ENCODE assay signal across 14 cellular contexts in the genomic region with DNA sequence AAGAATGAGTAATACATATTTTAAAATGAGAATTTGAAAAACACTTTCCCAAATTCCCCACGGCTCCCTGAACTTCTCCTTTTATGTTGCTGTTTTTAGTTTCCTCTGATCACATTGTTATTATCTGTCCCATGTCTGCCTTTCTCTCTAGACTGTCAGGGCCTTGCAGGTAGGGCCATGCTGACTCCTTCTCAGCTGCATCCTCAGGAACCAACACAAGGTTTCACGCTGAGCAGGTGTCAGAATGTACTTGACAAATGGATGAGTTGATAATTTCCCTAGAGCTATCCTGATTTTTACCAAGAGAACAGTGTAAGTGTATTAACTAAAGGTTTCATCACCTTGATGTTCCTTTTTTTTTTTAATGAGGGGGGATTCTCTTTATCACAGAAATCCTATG.
DNase-seq lines count a peak whose midpoint lies in the region; ATAC-seq and TF ChIP-seq lines count a peak whose summit lies in the region.
"Had no signal": no experiment of that assay in that cellular context is flagged by ENCODE, and none has a peak within 500 bp of the region (broad histone marks: within the 10 kb centered on the region; RNA-seq: fewer than 3 reads in every experiment).

No MANE protein-coding gene starts in this region.

- no peaks in the 10 kb centered on the region; the same call in 1 of the 2 replicates for H3K4me1 ChIP-seq in MM.1S (ENCODE audit: low read length)

- H2AFZ ChIP-seq in MM.1S (ENCODE audit: low read length) = no peak overlapping the region

- no peaks in the 10 kb centered on the region for H3K27me3 Mint-ChIP-seq in stimulated activated naive CD8-positive, alpha-beta T cell treated with anti-CD3 and anti-CD28 coated beads, Interleukin-15, Interleukin-2, amounts not matched to agents 100 ng/mL and 50 ng/mL, for 24 hours
- H3K27me3 Mint-ChIP-seq: progenitor cell of endocrine pancreas had no signal

- H3K4me2 ChIP-seq in MM.1S (ENCODE audit: low read depth, low read length) = peak overlapping the region; percentile 91

- peak overlapping the region; percentile 69; the same call in 1 of the 2 replicates for H3K27ac ChIP-seq in MM.1S (ENCODE audit: low read length)
- H3K27ac ChIP-seq: VCaP had no signal

- H3K4me3 ChIP-seq in MM.1S (ENCODE audit: low read length) = no peak overlapping the region

- H3K27me3 ChIP-seq in MM.1S (replicated peaks; ENCODE audit: insufficient read depth, low read length) = no peaks in the 10 kb centered on the region

- no peak overlapping the region for H3K27ac Mint-ChIP-seq in stimulated activated naive CD8-positive, alpha-beta T cell treated with anti-CD3 and anti-CD28 coated beads, Interleukin-15, Interleukin-2, amounts not matched to agents 100 ng/mL and 50 ng/mL, for 24 hours
- H3K27ac Mint-ChIP-seq: progenitor cell of endocrine pancreas had no signal

- TF ChIP-seq CTCF in MM.1S (IDR thresholded peaks at IDR 0.05; ENCODE audit: low read length) (no peak), GM13976 (IDR thresholded peaks at IDR 0.05; ENCODE audit: borderline replicate concordance, control extremely low read depth, extremely low read depth, insufficient read depth, missing control alignments) (no peak)

- in situ Hi-C loops in GM13976 (cut with MboI; ENCODE audit: low sequenced_read_pairs, unreplicated experiment) = no loop called here

- no peak for ATAC-seq in stimulated activated naive CD8-positive, alpha-beta T cell treated with anti-CD3 and anti-CD28 coated beads, Interleukin-15, Interleukin-2, amounts not matched to agents 100 U/mL and 50 U/mL, for 24 hours
- no peak for ATAC-seq in GM21381 (IDR thresholded peaks at IDR 0.05; ENCODE audit: unreplicated experiment)
- ATAC-seq: PC-3 had no signal

- H3K4me1 Mint-ChIP-seq in stimulated activated naive CD8-positive, alpha-beta T cell treated with anti-CD3 and anti-CD28 coated beads, Interleukin-15, Interleukin-2, amounts not matched to agents 100 ng/mL and 50 ng/mL, for 24 hours (ENCODE audit: low read depth) = peaks cover 55% of the 10 kb centered on the region

- peaks cover 24% of the 10 kb centered on the region for H3K79me2 ChIP-seq in MM.1S (ENCODE audit: low read length)

- H3K36me3 Mint-ChIP-seq in stimulated activated naive CD8-positive, alpha-beta T cell treated with anti-CD3 and anti-CD28 coated beads, Interleukin-15, Interleukin-2, amounts not matched to agents 100 ng/mL and 50 ng/mL, for 24 hours (ENCODE audit: low read depth) = no peaks in the 10 kb centered on the region

- no peaks in the 10 kb centered on the region for H4K20me1 ChIP-seq in MM.1S (ENCODE audit: insufficient read depth, low read length)

- no peak for DNase-seq in stimulated activated naive CD8-positive, alpha-beta T cell treated with anti-CD3 and anti-CD28 coated beads, Interleukin-15, Interleukin-2, amounts not matched to agents 100 U/mL and 50 U/mL, for 24 hours
- DNase-seq in MM.1S = peak; percentile 49
- peak; percentile 58 for DNase-seq in cerebellum (ENCODE audit: low spot score)
- DNase-seq in RKO (ENCODE audit: low spot score) = no peak
- no peak for DNase-seq in GM13976 (ENCODE audit: low spot score)
- DNase-seq in SHP77 (lab: John Stamatoyannopoulos, UW) = no peak
- DNase-seq: EL; NCI-H1048; PC-3; stimulated activated CD4-positive, alpha-beta T cell treated with anti-CD3 and anti-CD28 coated beads, Interleukin-12 subunit alpha, Interleukin-12 subunit beta, amount 100 ng/mL, for 4 hours had no signal

- H3K36me3 ChIP-seq in MM.1S (replicated peaks; ENCODE audit: insufficient read depth, low read length) = no peaks in the 10 kb centered on the region

- H3K9ac ChIP-seq in MM.1S (ENCODE audit: low read length) = no peak overlapping the region

- no peaks in the 10 kb centered on the region for H3K9me3 Mint-ChIP-seq in stimulated activated naive CD8-positive, alpha-beta T cell treated with anti-CD3 and anti-CD28 coated beads, Interleukin-15, Interleukin-2, amounts not matched to agents 100 ng/mL and 50 ng/mL, for 24 hours

- no peaks in the 10 kb centered on the region for H3K9me3 ChIP-seq in MM.1S (replicated peaks; ENCODE audit: insufficient read depth, low read length)

- peaks cover 33% of the 10 kb centered on the region for H3F3A ChIP-seq in MM.1S (ENCODE audit: insufficient read depth, low read length)

- H3K4me3 Mint-ChIP-seq in stimulated activated naive CD8-positive, alpha-beta T cell treated with anti-CD3 and anti-CD28 coated beads, Interleukin-15, Interleukin-2, amounts not matched to agents 100 ng/mL and 50 ng/mL, for 24 hours = peak overlapping the region; percentile 18

- no peaks in the 10 kb centered on the region for H3K9me2 ChIP-seq in MM.1S (replicated peaks; ENCODE audit: insufficient read depth, low read length)

Comparison
In these comparisons a context has a peak if more than half of its experiments do, and no peak if none do; other contexts are left out.
1. DNase-seq: peak in MM.1S (single experiment) and cerebellum (single experiment); none in stimulated activated naive CD8-positive, alpha-beta T cell treated with anti-CD3 and anti-CD28 coated beads, Interleukin-15, Interleukin-2, amounts not matched to agents 100 U/mL and 50 U/mL, for 24 hours (single experiment), RKO (single experiment), GM13976 (single experiment) and SHP77 (0 of 2).